In genomic region chr2:207833265-207833751, GRCh38 we compare ENCODE assay signal across 10 cellular contexts.
DNase-seq lines count a peak whose midpoint lies in the region; ATAC-seq and TF ChIP-seq lines count a peak whose summit lies in the region.
"Had no signal": no experiment of that assay in that cellular context is flagged by ENCODE, and none has a peak within 500 bp of the region (broad histone marks: within the 10 kb centered on the region; RNA-seq: fewer than 3 reads in every experiment).

No MANE protein-coding gene starts in this region.

- H3K4me3 ChIP-seq in colonic mucosa, result no peak overlapping the region
- H3K4me3 ChIP-seq: thoracic aorta had no signal

- no peaks in the 10 kb centered on the region for H3K27me3 ChIP-seq in colonic mucosa
- no peaks in the 10 kb centered on the region for H3K27me3 ChIP-seq in CD4-positive, alpha-beta T cell (ENCODE audit: control insufficient read depth, insufficient read depth, low read length)

- TF ChIP-seq CTCF in colonic mucosa (IDR thresholded peaks at IDR 0.05), result no peak
- no peak for TF ChIP-seq CTCF in CD4-positive, alpha-beta T cell (IDR thresholded peaks at IDR 0.05)

- intact Hi-C loops in colonic mucosa (cut with DNase I), result loop anchor here (5.0 kb wide), 1 partner anchor 66 kb away; the partner anchor contains the start of gene FZD5
- intact Hi-C loops in CD4-positive, alpha-beta T cell (cut with DNase I, micrococcal nuclease), result no loop called here

- H3K36me3 ChIP-seq in colonic mucosa, result no peaks in the 10 kb centered on the region
- H3K36me3 ChIP-seq: thoracic aorta had no signal

- peak overlapping the region; percentile 76 for H3K27ac ChIP-seq in colonic mucosa
- no peak overlapping the region for H3K27ac ChIP-seq in CD4-positive, alpha-beta T cell (ENCODE audit: low read depth, low read length)
- H3K27ac ChIP-seq: thoracic aorta had no signal

- H3K36me3 Mint-ChIP-seq in CD4-positive, alpha-beta T cell (ENCODE audit: low read depth), result peaks cover 8% of the 10 kb centered on the region

- peaks cover 7% of the 10 kb centered on the region for H3K4me1 ChIP-seq in colonic mucosa

- H3K4me1 Mint-ChIP-seq in CD4-positive, alpha-beta T cell (ENCODE audit: low read depth), result no peaks in the 10 kb centered on the region

- H3K9me3 Mint-ChIP-seq in CD4-positive, alpha-beta T cell, result no peaks in the 10 kb centered on the region

- no peaks in the 10 kb centered on the region for H3K9me3 ChIP-seq in colonic mucosa
- no peaks in the 10 kb centered on the region for H3K9me3 ChIP-seq in CD4-positive, alpha-beta T cell (ENCODE audit: control insufficient read depth, low read length)
- H3K9me3 ChIP-seq: thoracic aorta had no signal

- DNase-seq in colonic mucosa (no peak), AG08396 (ENCODE audit: low spot score) (no peak), KG1 (lab: John Stamatoyannopoulos, UW) (no peak), HPDE6-E6E7 (ENCODE audit: extremely low spot score) (no peak)
- no peak for DNase-seq in CD4-positive, alpha-beta T cell
- DNase-seq: NCI-H1092 had no signal

- ATAC-seq in GM18508 (IDR thresholded peaks at IDR 0.05; ENCODE audit: insufficient read depth, unreplicated experiment) (peak; percentile 92), GM21423 (IDR thresholded peaks at IDR 0.05; ENCODE audit: unreplicated experiment) (peak; percentile 96), HG03175 (IDR thresholded peaks at IDR 0.05; ENCODE audit: unreplicated experiment) (peak; percentile 99)
- no peak for ATAC-seq in CD4-positive, alpha-beta T cell (ENCODE audit: poor library complexity)

- POLR2A ChIA-PET in CD4-positive, alpha-beta T cell (lab: Charles Lee), result no interaction called here

- H3K4me3 Mint-ChIP-seq in CD4-positive, alpha-beta T cell, result no peak overlapping the region

- no peak overlapping the region for H3K27ac Mint-ChIP-seq in CD4-positive, alpha-beta T cell

- no peaks in the 10 kb centered on the region for H3K27me3 Mint-ChIP-seq in CD4-positive, alpha-beta T cell

- CTCF ChIA-PET in CD4-positive, alpha-beta T cell (lab: Charles Lee), result no interaction called here

- no peak overlapping the region for H3K9ac ChIP-seq in colonic mucosa (ENCODE audit: low read depth in 2 of 2, low read length in 2 of 2)
